ENCODE assay signal across 20 cellular contexts in genomic region chr17:78581304-78581703, GRCh38. TPM values are rescaled to one million over a fixed set of nuclear protein-coding genes. Genes with fewer than 3 reads are reported as not detected.
DNase-seq lines count a peak whose midpoint lies in the region; ATAC-seq, FAIRE-seq and TF ChIP-seq lines count a peak whose summit lies in the region.
"Had no signal": no experiment of that assay in that cellular context is flagged by ENCODE, and none has a peak within 500 bp of the region (broad histone marks: within the 10 kb centered on the region; RNA-seq: fewer than 3 reads in every experiment).

No MANE protein-coding gene starts in this region.

- no peak overlapping the region for H3K4me2 ChIP-seq in HepG2 (ENCODE audit: low read depth, low read length)
- H3K4me2 ChIP-seq: GM23338 had no signal

- TF ChIP-seq POLR2A in HepG2 (IDR thresholded peaks at IDR 0.05; ENCODE audit: insufficient read depth in 1 of 2, low read depth in 2 of 2, low read length in 2 of 2), result no peak

- in situ Hi-C loops in HepG2 (cut with HindIII; ENCODE audit: extremely low pct_ligation_motif_present, low pct_unique_long_range_greater_than_20kb), result no loop called here

- TF ChIP-seq EP300 in HepG2 (IDR thresholded peaks at IDR 0.05; ENCODE audit: low read depth in 2 of 2, low read length in 2 of 2) (no peak), HepG2 (CRISPR knock-in tag; IDR thresholded peaks at IDR 0.05; ENCODE audit: borderline replicate concordance) (no peak)

- no TSS peak for BruUV-seq in HepG2 (replicated peaks; lab: Mats Ljungman, UMichigan)

- H2AFZ ChIP-seq in HepG2 (ENCODE audit: low read length), result no peak overlapping the region
- H2AFZ ChIP-seq: GM23338 had no signal

- WGBS in HepG2 (ENCODE audit: low lambda C conversion rate), result 66% methylated on average over 5 of the region's 5 CpGs

- H4K20me1 ChIP-seq in HepG2 (ENCODE audit: insufficient read depth, low read length), result no peaks in the 10 kb centered on the region

- peak; percentile 9 for DNase-seq in NCI-H146 (lab: John Stamatoyannopoulos, UW)
- no peak for DNase-seq in NCI-H146 treated with DMSO at 0.1 percent for 48 hours (lab: John Stamatoyannopoulos, UW; ENCODE audit: unreplicated experiment)
- peak; percentile 65 for DNase-seq in NCI-H82 (lab: John Stamatoyannopoulos, UW)
- DNase-seq in HepG2 (ENCODE audit: low spot score), result no peak
- no peak for DNase-seq in HCEC 1CT
- DNase-seq in NCI-H748 (lab: John Stamatoyannopoulos, UW; ENCODE audit: unreplicated experiment), result no peak
- DNase-seq: Caco-2; CD4-positive, alpha-beta T cell; DMS153; DMS79; GDM1 had no signal

- TF ChIP-seq RAD21 in HepG2 (CRISPR knock-in tag; IDR thresholded peaks at IDR 0.05), result no peak

- no peak overlapping the region for H3K4me3 ChIP-seq in HepG2 (replicated peaks in 1 of 3; ENCODE audit: insufficient read depth in 1 of 3, low read depth in 2 of 3, low read length in 3 of 3)
- H3K4me3 ChIP-seq: GM12878, GM23338 had no signal

- no peaks in the 10 kb centered on the region for H3K9me3 ChIP-seq in HepG2 (ENCODE audit: low read length)
- H3K9me3 ChIP-seq: Caco-2 had no signal

- CTCF ChIA-PET in HepG2 (lab: Yijun Ruan, JAX; ENCODE audit: low intra/inter-chr PET ratio, low total read pairs), result no interaction called here

- no peak for ATAC-seq in HepG2
- ATAC-seq in GM21619 (IDR thresholded peaks at IDR 0.05; ENCODE audit: unreplicated experiment), result no peak
- ATAC-seq: GM12878, GM23338, HCT116 had no signal

- POLR2A ChIA-PET in HepG2 (lab: Yijun Ruan, JAX), result interaction anchor here (1.4 to 1.8 kb wide), 2 partner anchors 11 to 20 kb away, joined by 3 to 5 read pairs; no protein-coding TSS in a partner anchor

- H3K9ac ChIP-seq in HepG2 (ENCODE audit: insufficient read depth, low read depth, low read length), result no peak overlapping the region

- intact Hi-C loops in HepG2 (cut with micrococcal nuclease; ENCODE audit: unreplicated experiment), result no loop called here

- no peak overlapping the region for H3K27ac ChIP-seq in HepG2 (ENCODE audit: extremely low read length, insufficient read depth, low read length)
- H3K27ac ChIP-seq: 22Rv1, C4-2B had no signal

- no peaks in the 10 kb centered on the region for H3K36me3 ChIP-seq in HepG2 (replicated peaks in 1 of 2; ENCODE audit: control insufficient read depth in 1 of 2, insufficient read depth in 2 of 2, low read length in 2 of 2)

- peaks cover 20% of the 10 kb centered on the region for H3K4me1 ChIP-seq in HepG2 (ENCODE audit: insufficient read depth, low read length)
- H3K4me1 ChIP-seq: Caco-2 had no signal

- H3K27me3 ChIP-seq in HepG2 (ENCODE audit: control insufficient read depth in 1 of 2, insufficient read depth in 2 of 2, low read length in 2 of 2), result no peaks in the 10 kb centered on the region; a peak in 1 of 5 replicates

- FAIRE-seq in HepG2 (lab: Jason Lieb, UNC), result no peak
- FAIRE-seq: GM12878, GM19239, H54 had no signal

- no peak for TF ChIP-seq CTCF in HepG2 (CRISPR knock-in tag; IDR thresholded peaks at IDR 0.05)

- no peaks in the 10 kb centered on the region for H3K79me2 ChIP-seq in HepG2 (ENCODE audit: insufficient read depth, low read length)

TF ChIP-seq in HepG2, 621 proteins besides CTCF, POLR2A, EP300 and RAD21:
- no peak for TF ChIP-seq ETV5 (CRISPR knock-in tag; IDR thresholded peaks at IDR 0.05; ENCODE audit: borderline replicate concordance)
- TF ChIP-seq NRL (CRISPR knock-in tag; IDR thresholded peaks at IDR 0.05; ENCODE audit: borderline replicate concordance), result no peak
- no peak for TF ChIP-seq IRF9 (CRISPR knock-in tag; IDR thresholded peaks at IDR 0.05; ENCODE audit: borderline replicate concordance)
- TF ChIP-seq SATB2 (CRISPR knock-in tag; IDR thresholded peaks at IDR 0.05), result no peak
- TF ChIP-seq ZSCAN29 (CRISPR knock-in tag; conservative IDR thresholded peaks at IDR 0.05), result no peak
- TF ChIP-seq ATF7 (IDR thresholded peaks at IDR 0.05), result peak; percentile 58
- TF ChIP-seq ATF7 (CRISPR knock-in tag; IDR thresholded peaks at IDR 0.05), result no peak
- no peak for TF ChIP-seq ZC3H13 (CRISPR knock-in tag; IDR thresholded peaks at IDR 0.05)
- TF ChIP-seq XBP1 (CRISPR knock-in tag; IDR thresholded peaks at IDR 0.05), result no peak

RNA-seq across cellular contexts. Expression of gene DNAH17, which starts 4.1 kb away (rescaled TPM):
- total RNA-seq in HepG2 (2016; rRNA removed; fragmentation: Illumina TruSeq; extraction: Trizol), result 0.86 and 0.90 TPM in 2 replicates
- total RNA-seq in HepG2 (2016; cell fraction: cytosol; rRNA removed; fragmentation: Illumina TruSeq; extraction: Trizol; ENCODE audit: low read depth), result 0.51 and 0.79 TPM in 2 replicates
- total RNA-seq in HepG2 (2016; cell fraction: insoluble cytoplasmic fraction; rRNA removed; fragmentation: Illumina TruSeq; extraction: Trizol), result 0.28 and 1.4 TPM in 2 replicates
- 0.34 and 0.46 TPM in 2 replicates for total RNA-seq in HepG2 (2016; cell fraction: membrane; rRNA removed; fragmentation: Illumina TruSeq; extraction: Trizol)
- total RNA-seq in HepG2 (2016; cell fraction: nucleus; rRNA removed; fragmentation: Illumina TruSeq; extraction: Trizol), result 1.9 and 2.2 TPM in 2 replicates
- 1.6 and 1.8 TPM in 2 replicates for polyA plus RNA-seq in HepG2 (2011; rRNA removed)
- polyA plus RNA-seq in HepG2 (2011; cell fraction: cytosol; rRNA removed), result 0.98 and 1.4 TPM in 2 replicates
- 8.8 and 9.2 TPM in 2 replicates for polyA plus RNA-seq in HepG2 (2011; cell fraction: nucleus; rRNA removed)
- polyA plus RNA-seq in HepG2 (2012), result 3.3 and 4.0 TPM in 2 replicates
- polyA plus RNA-seq in HepG2 (2016; cell fraction: cytosol; fragmentation: Illumina TruSeq; extraction: Trizol; ENCODE audit: low read depth), result 0.34 and 0.66 TPM in 2 replicates
- polyA plus RNA-seq in HepG2 (2016; cell fraction: insoluble cytoplasmic fraction; fragmentation: Illumina TruSeq; extraction: Trizol; ENCODE audit: low read depth), result 1.1 and 1.3 TPM in 2 replicates
- polyA plus RNA-seq in HepG2 (2016; cell fraction: membrane; fragmentation: Illumina TruSeq; extraction: Trizol; ENCODE audit: low read depth), result 0.31 and 1.2 TPM in 2 replicates
- polyA plus RNA-seq in HepG2 (2016; cell fraction: nucleus; fragmentation: Illumina TruSeq; extraction: Trizol; ENCODE audit: insufficient read depth, low read depth), result 2.7 and 3.1 TPM in 2 replicates
- 2.5 and 3.0 TPM in 2 replicates for polyA minus RNA-seq in HepG2 (2011; rRNA and poly(A)+ RNA removed; ENCODE audit: low replicate concordance)
- polyA minus RNA-seq in HepG2 (2011; cell fraction: cytosol; rRNA and poly(A)+ RNA removed), result 0.89 and 1.5 TPM in 2 replicates
- polyA minus RNA-seq in HepG2 (2011; cell fraction: nucleus; rRNA and poly(A)+ RNA removed), result 6.1 and 6.3 TPM in 2 replicates
- total RNA-seq: HT-29 had no signal

Comparison
In these comparisons a context has a peak if more than half of its experiments do, and no peak if none do; other contexts are left out.
1. DNase-seq: peak in NCI-H146 (single experiment) and NCI-H82 (single experiment); none in NCI-H146 treated with DMSO at 0.1 percent for 48 hours (single experiment), HepG2 (single experiment), HCEC 1CT (single experiment) and NCI-H748 (single experiment).